Comparison of ENCODE assay signal across 8 cellular contexts in genomic region chr4:9762823-9763475, GRCh38. TPM values are rescaled to one million over a fixed set of nuclear protein-coding genes. Genes with fewer than 3 reads are reported as not detected.
DNase-seq lines count a peak whose midpoint lies in the region; ATAC-seq and TF ChIP-seq lines count a peak whose summit lies in the region.

No MANE protein-coding gene starts in this region.

- no peak for ATAC-seq in lower lobe of right lung
- no peak for ATAC-seq in GM21786 (IDR thresholded peaks at IDR 0.05; ENCODE audit: unreplicated experiment)

- no peaks in the 10 kb centered on the region for H3K9me3 ChIP-seq in PC-9 (ENCODE audit: insufficient read depth, low read depth)
- no peaks in the 10 kb centered on the region for H3K9me3 ChIP-seq in lower lobe of right lung
- no peaks in the 10 kb centered on the region for H3K9me3 ChIP-seq in testis

- DNase-seq in activated CD8-positive, alpha-beta memory T cell treated with anti-CD3 and anti-CD28 coated beads for 24 hours: peak; percentile 60
- no peak for DNase-seq in activated CD8-positive, alpha-beta memory T cell treated with anti-CD3 and anti-CD28 coated beads, Interleukin-2, amount 50 U/mL, for 4 hours
- DNase-seq in PC-9 (peak; percentile 31 to 52), chondrocyte (ENCODE audit: low spot score) (no peak), lower lobe of right lung (no peak), testis (peak; percentile 76)

- H3K27me3 Mint-ChIP-seq in chondrocyte (ENCODE audit: low read depth): peaks cover 33% of the 10 kb centered on the region

- no peaks in the 10 kb centered on the region for H3K4me1 ChIP-seq in PC-9 (replicated peaks; ENCODE audit: insufficient read depth)
- H3K4me1 ChIP-seq in lower lobe of right lung: no peaks in the 10 kb centered on the region
- no peaks in the 10 kb centered on the region for H3K4me1 ChIP-seq in testis

- intact Hi-C loops in PC-9 (cut with micrococcal nuclease; ENCODE audit: unreplicated experiment) (loop anchor here (1.0 kb wide), 1 partner anchor 255 kb away; no protein-coding TSS in a partner anchor), lower lobe of right lung (cut with DNase I) (loop anchor here (10.0 kb wide), 1 partner anchor 252 kb away; no protein-coding TSS in a partner anchor), testis (cut with DNase I; ENCODE audit: low total_unique reads) (loop anchor here (5.0 to 10.0 kb wide), 2 partner anchors 122 to 249 kb away; no protein-coding TSS in a partner anchor)

- POLR2A ChIA-PET in PC-9 (lab: Charles Lee; ENCODE audit: unreplicated experiment): no interaction called here

- no peaks in the 10 kb centered on the region for H3K36me3 Mint-ChIP-seq in chondrocyte (ENCODE audit: low read depth)

- WGBS in testis, 2 donors: 41 to 42% methylated on average over 11 of the region's 11 CpGs

- H3K27me3 ChIP-seq in PC-9 (ENCODE audit: insufficient read depth, low read depth) (0 out of 2 replicates have a peak, but pooled peaks cover 2% of the 10 kb centered on the region), lower lobe of right lung (ENCODE audit: low read depth) (no peaks in the 10 kb centered on the region), testis (no peaks in the 10 kb centered on the region)

- no peak overlapping the region for H3K4me2 ChIP-seq in PC-9

- H3K4me3 ChIP-seq in PC-9 (no peak overlapping the region), lower lobe of right lung (no peak overlapping the region), testis (no peak overlapping the region)

- peaks cover 3% of the 10 kb centered on the region for H3K9me3 Mint-ChIP-seq in chondrocyte (ENCODE audit: low read depth)

- no peaks in the 10 kb centered on the region for H3K36me3 ChIP-seq in PC-9 (ENCODE audit: low read depth)
- H3K36me3 ChIP-seq in lower lobe of right lung: no peaks in the 10 kb centered on the region
- H3K36me3 ChIP-seq in testis (ENCODE audit: low read depth, missing control alignments): no peaks in the 10 kb centered on the region

- TF ChIP-seq CTCF in LNCAP (IDR thresholded peaks at IDR 0.05): peak; percentile 60
- peak; percentile 68 for TF ChIP-seq CTCF in PC-9 (conservative IDR thresholded peaks at IDR 0.05)
- TF ChIP-seq CTCF in chondrocyte (IDR thresholded peaks at IDR 0.05): peak; percentile 82
- TF ChIP-seq CTCF in lower lobe of right lung (IDR thresholded peaks at IDR 0.05): peak; percentile 61
- TF ChIP-seq CTCF in testis (IDR thresholded peaks at IDR 0.05): peak; percentile 47 to 65 (median 47)

- no peak overlapping the region for H2AFZ ChIP-seq in PC-9

- CTCF ChIA-PET in PC-9 (lab: Charles Lee): no interaction called here

- H3K79me2 ChIP-seq in PC-9 (ENCODE audit: low read depth): no peaks in the 10 kb centered on the region

- H3K27ac Mint-ChIP-seq in chondrocyte (ENCODE audit: unreplicated experiment): no peak overlapping the region

- H3K27ac ChIP-seq in PC-9 (no peak overlapping the region), lower lobe of right lung (no peak overlapping the region), testis (no peak overlapping the region)

- no TSS peak for BruUV-seq in PC-9 (replicated peaks; lab: Mats Ljungman, UMichigan)

- H3F3A ChIP-seq in PC-9 (ENCODE audit: insufficient read depth, low read depth): no peaks in the 10 kb centered on the region

- no peaks in the 10 kb centered on the region for H4K20me1 ChIP-seq in PC-9 (ENCODE audit: insufficient read depth)

- H3K4me3 Mint-ChIP-seq in chondrocyte (ENCODE audit: unreplicated experiment): no peak overlapping the region

- TF ChIP-seq POLR2A in testis (IDR thresholded peaks at IDR 0.05): no peak

- no peaks in the 10 kb centered on the region for H3K4me1 Mint-ChIP-seq in chondrocyte (ENCODE audit: low read depth)

- no peaks in the 10 kb centered on the region for H3K9me2 ChIP-seq in PC-9 (ENCODE audit: insufficient read depth)

RNA-seq across cellular contexts. Expression of gene DRD5, which starts 18.5 kb away (rescaled TPM):
- total RNA-seq in PC-9 (2021) (not detected in 2 replicates), chondrocyte (not detected in 3 replicates), lower lobe of right lung (not detected), testis (under 1 TPM in 1 of 2 donors, not detected in 1; 0.39 TPM)
- polyA plus RNA-seq in testis (ENCODE audit: insufficient read depth, low read depth, low replicate concordance): 0.34 TPM

Comparison
In these comparisons a context has a peak if more than half of its experiments do, and no peak if none do; other contexts are left out.
1. DNase-seq: peak in activated CD8-positive, alpha-beta memory T cell treated with anti-CD3 and anti-CD28 coated beads for 24 hours (single experiment), PC-9 (2 of 2) and testis (single experiment); none in activated CD8-positive, alpha-beta memory T cell treated with anti-CD3 and anti-CD28 coated beads, Interleukin-2, amount 50 U/mL, for 4 hours (single experiment), chondrocyte (single experiment) and lower lobe of right lung (single experiment).
2. Peak in every context shown above with its lines, with median percentiles within 50 percentile points of each other: CTCF ChIP-seq.